Comparison of ENCODE assay signal across 17 cellular contexts in genomic region chr6:111418971-111419693, GRCh38.
DNase-seq lines count a peak whose midpoint lies in the region; ATAC-seq, FAIRE-seq and TF ChIP-seq lines count a peak whose summit lies in the region.
"Had no signal": no experiment of that assay in that cellular context is flagged by ENCODE, and none has a peak within 500 bp of the region (broad histone marks: within the 10 kb centered on the region; RNA-seq: fewer than 3 reads in every experiment).

No MANE protein-coding gene starts in this region.

- TF ChIP-seq CTCF in astrocyte of the cerebellum (IDR thresholded peaks at IDR 0.05; ENCODE audit: low read depth, low read length, missing control alignments) = no peak
- TF ChIP-seq CTCF in foreskin keratinocyte (conservative IDR thresholded peaks at IDR 0.05) = no peak

- H3K36me3 Mint-ChIP-seq in activated CD8-positive, alpha-beta memory T cell treated with anti-CD3 and anti-CD28 coated beads, Interleukin-2, amount 10 ng/mL, durations not matched to agents 7 days and 5 days = peaks cover 7% of the 10 kb centered on the region

- DNase-seq in H54 (ENCODE audit: insufficient read length, low spot score) = peak; percentile 5
- peak; percentile 47 for DNase-seq in astrocyte of the cerebellum (ENCODE audit: low read depth)
- DNase-seq in foreskin keratinocyte = peak in 1 of 2 donors; percentile 61
- DNase-seq in smooth muscle cell of the brain vasculature (ENCODE audit: low read depth, low spot score) = peak; percentile 20
- no peak for DNase-seq in activated CD8-positive, alpha-beta memory T cell treated with anti-CD3 and anti-CD28 coated beads, Interleukin-2, amount 10 ng/mL, durations not matched to agents 7 days and 5 days
- DNase-seq in GDM1 (lab: John Stamatoyannopoulos, UW) = no peak
- DNase-seq: activated B cell treated with CpG ODN at 0.5 μM for 24 hours; activated naive CD4-positive, alpha-beta T cell treated with anti-CD3 and anti-CD28 coated beads, Interleukin-2, amount 50 U/mL, for 16 hours; CD4-positive, CD25-positive, alpha-beta regulatory T cell; immature natural killer cell; psoas muscle; stimulated activated naive CD4-positive, alpha-beta T cell treated with Interleukin-2 at 50 U/mL for 16 hours had no signal

- CTCF ChIA-PET in activated CD8-positive, alpha-beta memory T cell treated with anti-CD3 and anti-CD28 coated beads, Interleukin-2, amount 10 ng/mL, durations not matched to agents 7 days and 5 days (lab: Charles Lee) = no interaction called here

- H3K4me3 Mint-ChIP-seq in activated CD8-positive, alpha-beta memory T cell treated with anti-CD3 and anti-CD28 coated beads, Interleukin-2, amount 10 ng/mL, durations not matched to agents 7 days and 5 days = no peak overlapping the region
- H3K4me3 Mint-ChIP-seq: activated B cell treated with CpG ODN at 0.5 μM for 24 hours; CD4-positive, CD25-positive, alpha-beta regulatory T cell; immature natural killer cell had no signal

- peak; percentile 66 for ATAC-seq in foreskin keratinocyte
- ATAC-seq in GM21390 (IDR thresholded peaks at IDR 0.05; ENCODE audit: unreplicated experiment) = no peak
- no peak for ATAC-seq in activated CD8-positive, alpha-beta memory T cell treated with anti-CD3 and anti-CD28 coated beads, Interleukin-2, amount 10 ng/mL, durations not matched to agents 7 days and 5 days
- ATAC-seq: esophagus mucosa, HCT116 had no signal

- H3K27ac Mint-ChIP-seq in activated CD8-positive, alpha-beta memory T cell treated with anti-CD3 and anti-CD28 coated beads, Interleukin-2, amount 10 ng/mL, durations not matched to agents 7 days and 5 days = no peak overlapping the region
- H3K27ac Mint-ChIP-seq: activated B cell treated with CpG ODN at 0.5 μM for 24 hours, immature natural killer cell had no signal

- peaks cover 35% of the 10 kb centered on the region for H3K4me1 ChIP-seq in foreskin keratinocyte

- in situ Hi-C loops in astrocyte of the cerebellum (cut with HindIII; ENCODE audit: low sequenced_read_pairs) = no loop called here

- no peak overlapping the region for H3K4me3 ChIP-seq in astrocyte of the cerebellum (ENCODE audit: low read depth, low read length)
- H3K4me3 ChIP-seq: psoas muscle had no signal

- no peaks in the 10 kb centered on the region for H3K9me3 Mint-ChIP-seq in activated CD8-positive, alpha-beta memory T cell treated with anti-CD3 and anti-CD28 coated beads, Interleukin-2, amount 10 ng/mL, durations not matched to agents 7 days and 5 days (ENCODE audit: low read depth)
- H3K9me3 Mint-ChIP-seq: activated B cell treated with CpG ODN at 0.5 μM for 24 hours; CD4-positive, CD25-positive, alpha-beta regulatory T cell; immature natural killer cell had no signal

- no peak overlapping the region for H3K27ac ChIP-seq in foreskin keratinocyte
- H3K27ac ChIP-seq: psoas muscle had no signal

- FAIRE-seq in H54 (lab: Jason Lieb, UNC) = peak; percentile 93
- FAIRE-seq: colon, G401.6 had no signal

- peaks cover 14% of the 10 kb centered on the region for H3K4me1 Mint-ChIP-seq in activated CD8-positive, alpha-beta memory T cell treated with anti-CD3 and anti-CD28 coated beads, Interleukin-2, amount 10 ng/mL, durations not matched to agents 7 days and 5 days

- no peaks in the 10 kb centered on the region for H3K27me3 ChIP-seq in foreskin keratinocyte

- H3K27me3 Mint-ChIP-seq in activated CD8-positive, alpha-beta memory T cell treated with anti-CD3 and anti-CD28 coated beads, Interleukin-2, amount 10 ng/mL, durations not matched to agents 7 days and 5 days = no peaks in the 10 kb centered on the region
- H3K27me3 Mint-ChIP-seq: activated B cell treated with CpG ODN at 0.5 μM for 24 hours; CD4-positive, CD25-positive, alpha-beta regulatory T cell had no signal

- no peak for TF ChIP-seq POLR2A in H54 (IDR thresholded peaks at IDR 0.05; ENCODE audit: low read depth, low read length)

Comparison
In these comparisons a context has a peak if more than half of its experiments do, and no peak if none do; other contexts are left out.
1. DNase-seq: peak in H54 (single experiment), astrocyte of the cerebellum (single experiment) and smooth muscle cell of the brain vasculature (single experiment); none in activated CD8-positive, alpha-beta memory T cell treated with anti-CD3 and anti-CD28 coated beads, Interleukin-2, amount 10 ng/mL, durations not matched to agents 7 days and 5 days (single experiment) and GDM1 (single experiment).